Comparison of ENCODE assay signal across 23 cellular contexts in genomic region chr9:118003240-118003639, GRCh38.
A peak's percentile ranks its signal among the peaks of the same experiment; 100 is the strongest.
DNase-seq lines count a peak whose midpoint lies in the region; ATAC-seq, FAIRE-seq and TF ChIP-seq lines count a peak whose summit lies in the region.
"Had no signal": no experiment of that assay in that cellular context is flagged by ENCODE, and none has a peak within 500 bp of the region (broad histone marks: within the 10 kb centered on the region; RNA-seq: fewer than 3 reads in every experiment).

No MANE protein-coding gene starts in this region.

- H3K9me3 Mint-ChIP-seq in GM23338 = peaks cover 51% of the 10 kb centered on the region
- H3K9me3 Mint-ChIP-seq: T-helper 2 cell treated with Interferon-gamma antibody and Interleukin-4, amounts not matched to agents 5 μg/mL and 100 μg/mL, for 36 hours had no signal

- no peaks in the 10 kb centered on the region; the same call in 2 of the 3 replicates for H3K4me1 Mint-ChIP-seq in GM23338
- H3K4me1 Mint-ChIP-seq: CD4-positive, CD25-positive, alpha-beta regulatory T cell; T-cell had no signal

- no peak overlapping the region for H2AK5ac ChIP-seq in H1 (ENCODE audit: low read depth, low read length)

- TF ChIP-seq EP300 in H1 (IDR thresholded peaks at IDR 0.05; ENCODE audit: borderline replicate concordance in 1 of 2, low read depth in 2 of 2, low read length in 2 of 2) = no peak

- TF ChIP-seq POLR2A in H1 (IDR thresholded peaks at IDR 0.05; ENCODE audit: control extremely low read depth in 1 of 2, low read depth in 2 of 2, low read length in 2 of 2) = no peak

- no peaks in the 10 kb centered on the region for H3K27me3 ChIP-seq in GM23338 (ENCODE audit: insufficient read depth)
- no peaks in the 10 kb centered on the region for H3K27me3 ChIP-seq in H7 (ENCODE audit: control insufficient read depth, insufficient read depth, low read length)
- no peaks in the 10 kb centered on the region for H3K27me3 ChIP-seq in H1 (replicated peaks in 1 of 4; ENCODE audit: control insufficient read depth in 3 of 4, extremely low read depth in 1 of 4, insufficient read depth in 3 of 4, low read length in 3 of 4)
- H3K27me3 ChIP-seq: SJCRH30 had no signal

- CTCF ChIA-PET in H1 (lab: Charles Lee; ENCODE audit: partially characterized antibody) = interaction anchor here (1.0 to 1.7 kb wide), 3 partner anchors 10 to 29 kb away, joined by 3 to 6 read pairs (median 3); no protein-coding TSS in a partner anchor

- H3K27ac Mint-ChIP-seq in GM23338 = 0 out of 2 replicates have a peak overlapping the region, but pooled peaks have one; percentile 13
- H3K27ac Mint-ChIP-seq: CD4-positive, CD25-positive, alpha-beta regulatory T cell; T-cell; T-helper 2 cell treated with Interferon-gamma antibody and Interleukin-4, amounts not matched to agents 5 μg/mL and 100 μg/mL, for 36 hours had no signal

- no peaks in the 10 kb centered on the region for H3K23me2 ChIP-seq in H1 (ENCODE audit: low read depth, low read length)

- H3F3A ChIP-seq in GM23338 (replicated peaks; ENCODE audit: low read depth) = no peaks in the 10 kb centered on the region

- H3K4me2 ChIP-seq in GM23338 (no peak overlapping the region), H1 (ENCODE audit: insufficient read depth in 1 of 2, low read depth in 2 of 2, low read length in 2 of 2) (no peak overlapping the region)

- H2BK20ac ChIP-seq in H1 (ENCODE audit: low read length) = no peak overlapping the region

- peak in 1 of 2 experiments; percentile 19; a peak in 1 of 4 replicates for TF ChIP-seq RAD21 in H1 (IDR thresholded peaks at IDR 0.05 in 1 of 2, conservative IDR thresholded peaks at IDR 0.05 in 1 of 2; ENCODE audit: low read depth in 2 of 2, low read length in 2 of 2)

- H3K27ac ChIP-seq in GM23338 (ENCODE audit: low read depth) (no peak overlapping the region), H1 (ENCODE audit: low read depth, low read length) (no peak overlapping the region)
- H3K27ac ChIP-seq: SJCRH30 had no signal

- no peak overlapping the region for H2BK5ac ChIP-seq in H1 (ENCODE audit: low read depth, low read length)

- DNase-seq in GM23338 (ENCODE audit: low spot score) (peak; percentile 43), H7 (peak; percentile 7), NCI-H345 (lab: John Stamatoyannopoulos, UW) (peak; percentile 68), H1 (ENCODE audit: low read depth in 1 of 2, low spot score in 2 of 2) (no peak)
- DNase-seq: CD4-positive, CD25-positive, alpha-beta regulatory T cell; COR-L47; EL; GF-D8; KG1; NCI-H1105; NCI-H2081 treated with DMSO at 0.1 percent for 48 hours; NCI-H226; NCI-H524 treated with DMSO at 0.1 percent for 48 hours; SJCRH30; T-cell had no signal

- H3K9ac ChIP-seq in H1 (replicated peaks in 1 of 4; ENCODE audit: extremely low read depth in 1 of 4, low read depth in 3 of 4, low read length in 3 of 4) = no peak overlapping the region

- H2AFZ ChIP-seq in GM23338 (no peak overlapping the region), H1 (ENCODE audit: low read length) (no peak overlapping the region; the same call in 1 of the 2 replicates)

- no peak for FAIRE-seq in H1 (lab: Jason Lieb, UNC)
- FAIRE-seq: GM19239, RCC 7860 had no signal

- no peak overlapping the region for H4K8ac ChIP-seq in H1 (ENCODE audit: extremely low read depth, insufficient read depth, low read length)

- H3K36me3 ChIP-seq in GM23338 (ENCODE audit: insufficient read depth) = no peaks in the 10 kb centered on the region
- no peaks in the 10 kb centered on the region for H3K36me3 ChIP-seq in H7 (replicated peaks; ENCODE audit: control insufficient read depth, insufficient read depth, low read length)
- no peaks in the 10 kb centered on the region for H3K36me3 ChIP-seq in H1 (ENCODE audit: control insufficient read depth in 2 of 4, insufficient read depth in 4 of 4, low read length in 3 of 4)
- H3K36me3 ChIP-seq: HAP-1, SJCRH30 had no signal

- TF ChIP-seq CTCF in GM23338 (conservative IDR thresholded peaks at IDR 0.05; ENCODE audit: low read depth in 2 of 2) = 0 out of 4 replicates have a peak, but pooled peaks of 1 of the 2 experiments have one; percentile 8
- TF ChIP-seq CTCF in H1 (IDR thresholded peaks at IDR 0.05; ENCODE audit: control extremely low read depth in 1 of 3, insufficient read depth in 1 of 3, low read depth in 1 of 3, low read length in 3 of 3) = peak in 2 of 3 experiments; percentile 1 to 25; a peak in 1 of 4 replicates

- H3K23ac ChIP-seq in H1 (ENCODE audit: insufficient read length) = no peak overlapping the region

- no peak overlapping the region for H3K4me3 Mint-ChIP-seq in GM23338
- H3K4me3 Mint-ChIP-seq: CD4-positive, CD25-positive, alpha-beta regulatory T cell; T-cell; T-helper 2 cell treated with Interferon-gamma antibody and Interleukin-4, amounts not matched to agents 5 μg/mL and 100 μg/mL, for 36 hours had no signal

- H3K4ac ChIP-seq in H1 (replicated peaks; ENCODE audit: insufficient read length, low read depth, low read length) = no peak overlapping the region

- H4K20me1 ChIP-seq in GM23338 (replicated peaks; ENCODE audit: insufficient read depth) = no peaks in the 10 kb centered on the region
- no peaks in the 10 kb centered on the region for H4K20me1 ChIP-seq in H1 (replicated peaks in 1 of 2; ENCODE audit: control insufficient read depth in 1 of 2, insufficient read depth in 2 of 2, low read length in 2 of 2)

- H2BK12ac ChIP-seq in H1 (ENCODE audit: low read depth, low read length) = no peak overlapping the region; the same call in 1 of the 2 replicates

- no peak overlapping the region for H2BK120ac ChIP-seq in H1 (replicated peaks; ENCODE audit: low read depth, low read length)

- peaks cover 3% of the 10 kb centered on the region; the same call in 1 of the 2 replicates for H3K4me1 ChIP-seq in GM23338 (ENCODE audit: insufficient read depth)
- no peaks in the 10 kb centered on the region for H3K4me1 ChIP-seq in H1 (replicated peaks in 1 of 4; ENCODE audit: control insufficient read depth in 3 of 4, insufficient read depth in 4 of 4, low read length in 3 of 4)
- H3K4me1 ChIP-seq: HAP-1, SJCRH30 had no signal

- H3K9me3 ChIP-seq in H1 (ENCODE audit: insufficient read depth in 2 of 2, low read depth in 1 of 2, low read length in 1 of 2) = no peaks in the 10 kb centered on the region
- H3K9me3 ChIP-seq: HAP-1, SJCRH30 had no signal

- peaks cover 4% of the 10 kb centered on the region for H3K27me3 Mint-ChIP-seq in GM23338 (ENCODE audit: insufficient read depth, low read depth, poor library complexity)
- H3K27me3 Mint-ChIP-seq: CD4-positive, CD25-positive, alpha-beta regulatory T cell had no signal

- no peaks in the 10 kb centered on the region for H3K9me2 ChIP-seq in GM23338 (ENCODE audit: insufficient read depth)

- no peak overlapping the region for H4K91ac ChIP-seq in H1 (replicated peaks; ENCODE audit: insufficient read length, low read length)

- no peaks in the 10 kb centered on the region for H3K79me2 ChIP-seq in GM23338 (replicated peaks; ENCODE audit: insufficient read depth)
- H3K79me2 ChIP-seq in H1 (ENCODE audit: control insufficient read depth in 1 of 2, insufficient read depth in 2 of 2, low read length in 2 of 2) = no peaks in the 10 kb centered on the region

- H3K4me3 ChIP-seq in GM23338 (no peak overlapping the region), H7 (ENCODE audit: insufficient read depth, low read depth, low read length) (no peak overlapping the region), H1 (ENCODE audit: extremely low read depth in 1 of 4, insufficient read depth in 2 of 4, low read depth in 3 of 4, low read length in 4 of 4) (no peak overlapping the region)
- H3K4me3 ChIP-seq: HAP-1, SJCRH30 had no signal

- no peak overlapping the region for H3K18ac ChIP-seq in H1 (ENCODE audit: extremely low read depth, low read length)

- H2BK15ac ChIP-seq in H1 (ENCODE audit: low read length) = no peak overlapping the region

- ATAC-seq in GM23338 = peak; percentile 71
- no peak for ATAC-seq in HG03571 (IDR thresholded peaks at IDR 0.05; ENCODE audit: unreplicated experiment)
- ATAC-seq in HG03439 (IDR thresholded peaks at IDR 0.05; ENCODE audit: unreplicated experiment) = no peak
- no peak for ATAC-seq in GM18502 (IDR thresholded peaks at IDR 0.05; ENCODE audit: poor library complexity, unreplicated experiment)
- ATAC-seq in GM21737 (IDR thresholded peaks at IDR 0.05; ENCODE audit: unreplicated experiment) = no peak
- ATAC-seq: T-cell had no signal

- H4K5ac ChIP-seq in H1 (ENCODE audit: insufficient read length, low read depth, low read length) = no peak overlapping the region

- POLR2A ChIA-PET in H1 (lab: Charles Lee; ENCODE audit: partially characterized antibody) = no interaction called here

- 63% methylated on average over 3 of the region's 3 CpGs; no CpG with 5 or more reads in 1 of the 2 experiments for WGBS in H1 (ENCODE audit: extremely low coverage in 1 of 2, insufficient coverage in 1 of 2, insufficient read length in 1 of 2, insufficient replicate concordance in 2 of 2, low coverage in 1 of 2, low lambda C conversion rate in 2 of 2, missing lambda C conversion rate in 1 of 2), 2 experiments

- no peaks in the 10 kb centered on the region; the same call in 2 of the 3 replicates for H3K36me3 Mint-ChIP-seq in GM23338 (ENCODE audit: low read depth)
- H3K36me3 Mint-ChIP-seq: CD4-positive, CD25-positive, alpha-beta regulatory T cell; T-cell had no signal

- H3K56ac ChIP-seq in H1 (replicated peaks; ENCODE audit: insufficient read length, low read depth, low read length) = no peak overlapping the region

- no peaks in the 10 kb centered on the region for H3K79me1 ChIP-seq in H1 (ENCODE audit: low read depth, low read length)

- H3K14ac ChIP-seq in H1 (ENCODE audit: insufficient read length) = no peak overlapping the region

TF ChIP-seq in GM23338, 12 proteins besides CTCF, POLR2A, EP300 and RAD21 (continues in another document):
- TF ChIP-seq ZNF331 (CRISPR knock-in tag; IDR thresholded peaks at IDR 0.05; ENCODE audit: low read depth) (no peak), STAT1 (IDR thresholded peaks at IDR 0.05; ENCODE audit: unreplicated experiment) (no peak), POLR2AphosphoS5 (IDR thresholded peaks at IDR 0.05; ENCODE audit: low read depth) (no peak)

TF ChIP-seq in H1, 55 proteins besides CTCF, POLR2A, EP300 and RAD21 (continues in another document):
- TF ChIP-seq SAP30 (IDR thresholded peaks at IDR 0.05; ENCODE audit: insufficient read depth, insufficient replicate concordance, low read length) (no peak), EGR1 (IDR thresholded peaks at IDR 0.05; ENCODE audit: borderline replicate concordance, low read depth, low read length) (no peak)

Comparison
In these comparisons a context has a peak if more than half of its experiments do, and no peak if none do; other contexts are left out.
1. DNase-seq: peak in GM23338 (single experiment), H7 (single experiment) and NCI-H345 (single experiment); none in H1 (0 of 2).